1 cellular context compared by ENCODE assay signal in the genomic region with DNA sequence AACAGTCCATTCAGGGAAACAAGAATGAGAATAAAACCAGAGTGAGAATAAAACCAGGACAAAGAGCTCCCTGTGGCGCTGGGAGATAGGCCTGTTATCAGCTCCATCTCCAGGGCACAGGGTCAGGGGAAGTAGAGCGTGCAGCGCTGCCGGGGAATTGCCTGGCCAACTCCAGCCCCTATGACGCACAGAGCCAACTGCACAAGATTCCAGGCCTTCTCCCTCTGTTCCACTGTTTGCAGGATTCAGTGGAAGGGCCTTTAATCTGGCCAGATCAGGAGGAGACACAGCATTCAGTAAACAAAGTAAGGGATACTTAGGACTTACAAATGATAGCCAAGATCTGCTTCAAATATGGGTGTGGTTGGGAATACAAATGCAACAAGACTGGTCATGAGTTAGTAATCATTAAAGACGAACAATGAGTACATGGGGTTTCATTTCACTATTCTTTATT.
A peak's percentile ranks its signal among the peaks of the same experiment; 100 is the strongest.
TF ChIP-seq lines count a peak whose summit lies in the region.

No MANE protein-coding gene starts in this region.

TF ChIP-seq in HepG2, 621 proteins besides CTCF, POLR2A, EP300 and RAD21 (continued from another document and continues in another):
- TF ChIP-seq, protein P1, sequence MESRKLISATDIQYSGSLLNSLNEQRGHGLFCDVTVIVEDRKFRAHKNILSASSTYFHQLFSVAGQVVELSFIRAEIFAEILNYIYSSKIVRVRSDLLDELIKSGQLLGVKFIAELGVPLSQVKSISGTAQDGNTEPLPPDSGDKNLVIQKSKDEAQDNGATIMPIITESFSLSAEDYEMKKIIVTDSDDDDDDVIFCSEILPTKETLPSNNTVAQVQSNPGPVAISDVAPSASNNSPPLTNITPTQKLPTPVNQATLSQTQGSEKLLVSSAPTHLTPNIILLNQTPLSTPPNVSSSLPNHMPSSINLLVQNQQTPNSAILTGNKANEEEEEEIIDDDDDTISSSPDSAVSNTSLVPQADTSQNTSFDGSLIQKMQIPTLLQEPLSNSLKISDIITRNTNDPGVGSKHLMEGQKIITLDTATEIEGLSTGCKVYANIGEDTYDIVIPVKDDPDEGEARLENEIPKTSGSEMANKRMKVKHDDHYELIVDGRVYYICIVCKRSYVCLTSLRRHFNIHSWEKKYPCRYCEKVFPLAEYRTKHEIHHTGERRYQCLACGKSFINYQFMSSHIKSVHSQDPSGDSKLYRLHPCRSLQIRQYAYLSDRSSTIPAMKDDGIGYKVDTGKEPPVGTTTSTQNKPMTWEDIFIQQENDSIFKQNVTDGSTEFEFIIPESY (CRISPR knock-in tag; IDR thresholded peaks at IDR 0.05): peak; percentile 39; the same call in 1 of the 2 replicates
- TF ChIP-seq FOXA3 (CRISPR knock-in tag; IDR thresholded peaks at IDR 0.05) (peak; percentile 74), RBM22 (optimal IDR thresholded peaks at IDR 0.05; ENCODE audit: low read length) (no peak), CBX1 (IDR thresholded peaks at IDR 0.05; ENCODE audit: low read depth) (peak; percentile 62), HMG20A (CRISPR knock-in tag; IDR thresholded peaks at IDR 0.05; ENCODE audit: borderline replicate concordance) (peak; percentile 89; the same call in 1 of the 2 replicates), ZBTB8A (CRISPR knock-in tag; IDR thresholded peaks at IDR 0.05; ENCODE audit: borderline replicate concordance, low read depth) (no peak), STAG1 (CRISPR knock-in tag; IDR thresholded peaks at IDR 0.05) (peak; percentile 20), TEAD3 (CRISPR knock-in tag; optimal IDR thresholded peaks at IDR 0.05; ENCODE audit: borderline replicate concordance) (peak; percentile 93), ZNF775 (CRISPR knock-in tag; IDR thresholded peaks at IDR 0.05; ENCODE audit: borderline replicate concordance) (peak; percentile 99), TCF12 (IDR thresholded peaks at IDR 0.05) (no peak), TCF12 (CRISPR knock-in tag; IDR thresholded peaks at IDR 0.05) (peak; percentile 45; the same call in 1 of the 2 replicates), ZNF644 (CRISPR knock-in tag; IDR thresholded peaks at IDR 0.05; ENCODE audit: low read depth) (no peak), RORA (CRISPR knock-in tag; IDR thresholded peaks at IDR 0.05) (no peak), ISX (CRISPR knock-in tag; conservative IDR thresholded peaks at IDR 0.05) (no peak), ZNF891 (CRISPR knock-in tag; IDR thresholded peaks at IDR 0.05) (no peak), HNF4A (CRISPR knock-in tag; IDR thresholded peaks at IDR 0.05) (peak; percentile 61), MIER3 (CRISPR knock-in tag; IDR thresholded peaks at IDR 0.05; ENCODE audit: borderline replicate concordance) (peak; percentile 42; the same call in 1 of the 2 replicates), ARNT (IDR thresholded peaks at IDR 0.05) (no peak), TSC22D2 (CRISPR knock-in tag; IDR thresholded peaks at IDR 0.05; ENCODE audit: borderline replicate concordance) (no peak), MXI1 (IDR thresholded peaks at IDR 0.05; ENCODE audit: borderline replicate concordance, low read depth, low read length) (peak; percentile 55; the same call in 1 of the 3 replicates), CHD2 (IDR thresholded peaks at IDR 0.05; ENCODE audit: low read depth, low read length) (no peak), MED1 (CRISPR knock-in tag; IDR thresholded peaks at IDR 0.05) (peak; percentile 97), KLF16 (CRISPR knock-in tag; IDR thresholded peaks at IDR 0.05) (0 out of 4 replicates have a peak, but pooled peaks of 1 of the 2 experiments have one; percentile 29), PHF21A (CRISPR knock-in tag; IDR thresholded peaks at IDR 0.05) (peak; percentile 91), TCF7 (IDR thresholded peaks at IDR 0.05; ENCODE audit: low read depth) (peak; percentile 59), FOXA1 (IDR thresholded peaks at IDR 0.05) (no peak), FOXA1 (CRISPR knock-in tag; IDR thresholded peaks at IDR 0.05) (peak; percentile 43; the same call in 1 of the 2 replicates), KLF15 (CRISPR knock-in tag; IDR thresholded peaks at IDR 0.05; ENCODE audit: borderline replicate concordance) (no peak), ZFY (CRISPR knock-in tag; IDR thresholded peaks at IDR 0.05) (peak; percentile 62), FOXP1 (IDR thresholded peaks at IDR 0.05) (no peak), FOXP1 (CRISPR knock-in tag; IDR thresholded peaks at IDR 0.05) (peak; percentile 78), ZNF547 (CRISPR knock-in tag; IDR thresholded peaks at IDR 0.05) (0 out of 2 replicates have a peak, but pooled peaks have one; percentile 44), ZNF7 (CRISPR knock-in tag; IDR thresholded peaks at IDR 0.05) (no peak), CBX5 (CRISPR knock-in tag; IDR thresholded peaks at IDR 0.05; ENCODE audit: borderline replicate concordance) (peak; percentile 49; the same call in 1 of the 2 replicates), ASH2L (IDR thresholded peaks at IDR 0.05; ENCODE audit: insufficient read length, low read depth, low read length) (peak; percentile 47), ZMYM3 (CRISPR knock-in tag; IDR thresholded peaks at IDR 0.05) (peak; percentile 78), ZNF614 (CRISPR knock-in tag; IDR thresholded peaks at IDR 0.05; ENCODE audit: borderline replicate concordance) (0 out of 2 replicates have a peak, but pooled peaks have one; percentile 22), SETDB1 (CRISPR knock-in tag; IDR thresholded peaks at IDR 0.05; ENCODE audit: borderline replicate concordance) (no peak), GATAD2A (CRISPR knock-in tag; IDR thresholded peaks at IDR 0.05) (peak; percentile 90), MEF2D (CRISPR knock-in tag; IDR thresholded peaks at IDR 0.05) (peak; percentile 69; the same call in 1 of the 2 replicates), ZNF781 (CRISPR knock-in tag; IDR thresholded peaks at IDR 0.05; ENCODE audit: borderline replicate concordance, not compliant biosample characterization) (peak; percentile 50)
- TF ChIP-seq, protein P2, sequence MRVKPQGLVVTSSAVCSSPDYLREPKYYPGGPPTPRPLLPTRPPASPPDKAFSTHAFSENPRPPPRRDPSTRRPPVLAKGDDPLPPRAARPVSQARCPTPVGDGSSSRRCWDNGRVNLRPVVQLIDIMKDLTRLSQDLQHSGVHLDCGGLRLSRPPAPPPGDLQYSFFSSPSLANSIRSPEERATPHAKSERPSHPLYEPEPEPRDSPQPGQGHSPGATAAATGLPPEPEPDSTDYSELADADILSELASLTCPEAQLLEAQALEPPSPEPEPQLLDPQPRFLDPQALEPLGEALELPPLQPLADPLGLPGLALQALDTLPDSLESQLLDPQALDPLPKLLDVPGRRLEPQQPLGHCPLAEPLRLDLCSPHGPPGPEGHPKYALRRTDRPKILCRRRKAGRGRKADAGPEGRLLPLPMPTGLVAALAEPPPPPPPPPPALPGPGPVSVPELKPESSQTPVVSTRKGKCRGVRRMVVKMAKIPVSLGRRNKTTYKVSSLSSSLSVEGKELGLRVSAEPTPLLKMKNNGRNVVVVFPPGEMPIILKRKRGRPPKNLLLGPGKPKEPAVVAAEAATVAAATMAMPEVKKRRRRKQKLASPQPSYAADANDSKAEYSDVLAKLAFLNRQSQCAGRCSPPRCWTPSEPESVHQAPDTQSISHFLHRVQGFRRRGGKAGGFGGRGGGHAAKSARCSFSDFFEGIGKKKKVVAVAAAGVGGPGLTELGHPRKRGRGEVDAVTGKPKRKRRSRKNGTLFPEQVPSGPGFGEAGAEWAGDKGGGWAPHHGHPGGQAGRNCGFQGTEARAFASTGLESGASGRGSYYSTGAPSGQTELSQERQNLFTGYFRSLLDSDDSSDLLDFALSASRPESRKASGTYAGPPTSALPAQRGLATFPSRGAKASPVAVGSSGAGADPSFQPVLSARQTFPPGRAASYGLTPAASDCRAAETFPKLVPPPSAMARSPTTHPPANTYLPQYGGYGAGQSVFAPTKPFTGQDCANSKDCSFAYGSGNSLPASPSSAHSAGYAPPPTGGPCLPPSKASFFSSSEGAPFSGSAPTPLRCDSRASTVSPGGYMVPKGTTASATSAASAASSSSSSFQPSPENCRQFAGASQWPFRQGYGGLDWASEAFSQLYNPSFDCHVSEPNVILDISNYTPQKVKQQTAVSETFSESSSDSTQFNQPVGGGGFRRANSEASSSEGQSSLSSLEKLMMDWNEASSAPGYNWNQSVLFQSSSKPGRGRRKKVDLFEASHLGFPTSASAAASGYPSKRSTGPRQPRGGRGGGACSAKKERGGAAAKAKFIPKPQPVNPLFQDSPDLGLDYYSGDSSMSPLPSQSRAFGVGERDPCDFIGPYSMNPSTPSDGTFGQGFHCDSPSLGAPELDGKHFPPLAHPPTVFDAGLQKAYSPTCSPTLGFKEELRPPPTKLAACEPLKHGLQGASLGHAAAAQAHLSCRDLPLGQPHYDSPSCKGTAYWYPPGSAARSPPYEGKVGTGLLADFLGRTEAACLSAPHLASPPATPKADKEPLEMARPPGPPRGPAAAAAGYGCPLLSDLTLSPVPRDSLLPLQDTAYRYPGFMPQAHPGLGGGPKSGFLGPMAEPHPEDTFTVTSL (CRISPR knock-in tag; IDR thresholded peaks at IDR 0.05; ENCODE audit: borderline replicate concordance): peak; percentile 74; the same call in 1 of the 2 replicates
- TF ChIP-seq, protein P3, sequence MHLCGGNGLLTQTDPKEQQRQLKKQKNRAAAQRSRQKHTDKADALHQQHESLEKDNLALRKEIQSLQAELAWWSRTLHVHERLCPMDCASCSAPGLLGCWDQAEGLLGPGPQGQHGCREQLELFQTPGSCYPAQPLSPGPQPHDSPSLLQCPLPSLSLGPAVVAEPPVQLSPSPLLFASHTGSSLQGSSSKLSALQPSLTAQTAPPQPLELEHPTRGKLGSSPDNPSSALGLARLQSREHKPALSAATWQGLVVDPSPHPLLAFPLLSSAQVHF (CRISPR knock-in tag; IDR thresholded peaks at IDR 0.05): no peak
- TF ChIP-seq, protein P4, sequence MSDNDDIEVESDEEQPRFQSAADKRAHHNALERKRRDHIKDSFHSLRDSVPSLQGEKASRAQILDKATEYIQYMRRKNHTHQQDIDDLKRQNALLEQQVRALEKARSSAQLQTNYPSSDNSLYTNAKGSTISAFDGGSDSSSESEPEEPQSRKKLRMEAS (IDR thresholded peaks at IDR 0.05): peak; percentile 67
- TF ChIP-seq, protein P5, sequence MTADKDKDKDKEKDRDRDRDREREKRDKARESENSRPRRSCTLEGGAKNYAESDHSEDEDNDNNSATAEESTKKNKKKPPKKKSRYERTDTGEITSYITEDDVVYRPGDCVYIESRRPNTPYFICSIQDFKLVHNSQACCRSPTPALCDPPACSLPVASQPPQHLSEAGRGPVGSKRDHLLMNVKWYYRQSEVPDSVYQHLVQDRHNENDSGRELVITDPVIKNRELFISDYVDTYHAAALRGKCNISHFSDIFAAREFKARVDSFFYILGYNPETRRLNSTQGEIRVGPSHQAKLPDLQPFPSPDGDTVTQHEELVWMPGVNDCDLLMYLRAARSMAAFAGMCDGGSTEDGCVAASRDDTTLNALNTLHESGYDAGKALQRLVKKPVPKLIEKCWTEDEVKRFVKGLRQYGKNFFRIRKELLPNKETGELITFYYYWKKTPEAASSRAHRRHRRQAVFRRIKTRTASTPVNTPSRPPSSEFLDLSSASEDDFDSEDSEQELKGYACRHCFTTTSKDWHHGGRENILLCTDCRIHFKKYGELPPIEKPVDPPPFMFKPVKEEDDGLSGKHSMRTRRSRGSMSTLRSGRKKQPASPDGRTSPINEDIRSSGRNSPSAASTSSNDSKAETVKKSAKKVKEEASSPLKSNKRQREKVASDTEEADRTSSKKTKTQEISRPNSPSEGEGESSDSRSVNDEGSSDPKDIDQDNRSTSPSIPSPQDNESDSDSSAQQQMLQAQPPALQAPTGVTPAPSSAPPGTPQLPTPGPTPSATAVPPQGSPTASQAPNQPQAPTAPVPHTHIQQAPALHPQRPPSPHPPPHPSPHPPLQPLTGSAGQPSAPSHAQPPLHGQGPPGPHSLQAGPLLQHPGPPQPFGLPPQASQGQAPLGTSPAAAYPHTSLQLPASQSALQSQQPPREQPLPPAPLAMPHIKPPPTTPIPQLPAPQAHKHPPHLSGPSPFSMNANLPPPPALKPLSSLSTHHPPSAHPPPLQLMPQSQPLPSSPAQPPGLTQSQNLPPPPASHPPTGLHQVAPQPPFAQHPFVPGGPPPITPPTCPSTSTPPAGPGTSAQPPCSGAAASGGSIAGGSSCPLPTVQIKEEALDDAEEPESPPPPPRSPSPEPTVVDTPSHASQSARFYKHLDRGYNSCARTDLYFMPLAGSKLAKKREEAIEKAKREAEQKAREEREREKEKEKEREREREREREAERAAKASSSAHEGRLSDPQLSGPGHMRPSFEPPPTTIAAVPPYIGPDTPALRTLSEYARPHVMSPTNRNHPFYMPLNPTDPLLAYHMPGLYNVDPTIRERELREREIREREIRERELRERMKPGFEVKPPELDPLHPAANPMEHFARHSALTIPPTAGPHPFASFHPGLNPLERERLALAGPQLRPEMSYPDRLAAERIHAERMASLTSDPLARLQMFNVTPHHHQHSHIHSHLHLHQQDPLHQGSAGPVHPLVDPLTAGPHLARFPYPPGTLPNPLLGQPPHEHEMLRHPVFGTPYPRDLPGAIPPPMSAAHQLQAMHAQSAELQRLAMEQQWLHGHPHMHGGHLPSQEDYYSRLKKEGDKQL (CRISPR knock-in tag; IDR thresholded peaks at IDR 0.05; ENCODE audit: low read depth): peak; percentile 60; the same call in 1 of the 2 replicates
- TF ChIP-seq, protein P6, sequence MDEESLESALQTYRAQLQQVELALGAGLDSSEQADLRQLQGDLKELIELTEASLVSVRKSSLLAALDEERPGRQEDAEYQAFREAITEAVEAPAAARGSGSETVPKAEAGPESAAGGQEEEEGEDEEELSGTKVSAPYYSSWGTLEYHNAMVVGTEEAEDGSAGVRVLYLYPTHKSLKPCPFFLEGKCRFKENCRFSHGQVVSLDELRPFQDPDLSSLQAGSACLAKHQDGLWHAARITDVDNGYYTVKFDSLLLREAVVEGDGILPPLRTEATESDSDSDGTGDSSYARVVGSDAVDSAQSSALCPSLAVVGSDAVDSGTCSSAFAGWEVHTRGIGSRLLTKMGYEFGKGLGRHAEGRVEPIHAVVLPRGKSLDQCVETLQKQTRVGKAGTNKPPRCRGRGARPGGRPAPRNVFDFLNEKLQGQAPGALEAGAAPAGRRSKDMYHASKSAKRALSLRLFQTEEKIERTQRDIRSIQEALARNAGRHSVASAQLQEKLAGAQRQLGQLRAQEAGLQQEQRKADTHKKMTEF (CRISPR knock-in tag; IDR thresholded peaks at IDR 0.05): peak; percentile 79
- TF ChIP-seq, protein P7, sequence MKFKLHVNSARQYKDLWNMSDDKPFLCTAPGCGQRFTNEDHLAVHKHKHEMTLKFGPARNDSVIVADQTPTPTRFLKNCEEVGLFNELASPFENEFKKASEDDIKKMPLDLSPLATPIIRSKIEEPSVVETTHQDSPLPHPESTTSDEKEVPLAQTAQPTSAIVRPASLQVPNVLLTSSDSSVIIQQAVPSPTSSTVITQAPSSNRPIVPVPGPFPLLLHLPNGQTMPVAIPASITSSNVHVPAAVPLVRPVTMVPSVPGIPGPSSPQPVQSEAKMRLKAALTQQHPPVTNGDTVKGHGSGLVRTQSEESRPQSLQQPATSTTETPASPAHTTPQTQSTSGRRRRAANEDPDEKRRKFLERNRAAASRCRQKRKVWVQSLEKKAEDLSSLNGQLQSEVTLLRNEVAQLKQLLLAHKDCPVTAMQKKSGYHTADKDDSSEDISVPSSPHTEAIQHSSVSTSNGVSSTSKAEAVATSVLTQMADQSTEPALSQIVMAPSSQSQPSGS (CRISPR knock-in tag; IDR thresholded peaks at IDR 0.05): 0 out of 2 replicates have a peak, but pooled peaks have one; percentile 35
